27 cellular contexts compared by ENCODE assay signal in genomic region chr3:29429055-29429454, GRCh38.
A peak's percentile ranks its signal among the peaks of the same experiment; 100 is the strongest.
DNase-seq lines count a peak whose midpoint lies in the region; ATAC-seq, FAIRE-seq and TF ChIP-seq lines count a peak whose summit lies in the region.
"Had no signal": no experiment of that assay in that cellular context is flagged by ENCODE, and none has a peak within 500 bp of the region (broad histone marks: within the 10 kb centered on the region; RNA-seq: fewer than 3 reads in every experiment).

No MANE protein-coding gene starts in this region.

- H3K36me3 ChIP-seq in HepG2 (replicated peaks in 1 of 2; ENCODE audit: control insufficient read depth in 1 of 2, insufficient read depth in 2 of 2, low read length in 2 of 2) (no peaks in the 10 kb centered on the region), right lobe of liver (no peaks in the 10 kb centered on the region), astrocyte (ENCODE audit: insufficient read depth, low read length) (no peaks in the 10 kb centered on the region), trophoblast cell (ENCODE audit: control insufficient read depth in 1 of 2, insufficient read depth in 2 of 2, low read length in 2 of 2) (no peaks in the 10 kb centered on the region), endodermal cell (ENCODE audit: control insufficient read depth, insufficient read depth, low read length) (no peaks in the 10 kb centered on the region)
- H3K36me3 ChIP-seq: Peyer's patch had no signal

- ATAC-seq in HepG2 (no peak), right lobe of liver (no peak), GM19328 (IDR thresholded peaks at IDR 0.05; ENCODE audit: unreplicated experiment) (no peak)

- no peak overlapping the region for H4K8ac ChIP-seq in trophoblast cell (ENCODE audit: low read depth, low read length)

- peak overlapping the region; percentile 24 for H3K27ac Mint-ChIP-seq in astrocyte (ENCODE audit: unreplicated experiment)
- no peak overlapping the region for H3K27ac Mint-ChIP-seq in endodermal cell
- H3K27ac Mint-ChIP-seq: CD8-positive, alpha-beta memory T cell; HFFc6 had no signal

- WGBS in HepG2 (ENCODE audit: low lambda C conversion rate) = 4% methylated on average over 2 of the region's 2 CpGs
- 7% methylated on average over 2 of the region's 2 CpGs for WGBS in right lobe of liver (ENCODE audit: insufficient coverage, low coverage, low lambda C conversion rate, missing lambda C conversion rate)
- no CpG with 5 or more reads among the region's 2 CpGs for WGBS in trophoblast cell (ENCODE audit: extremely low coverage, insufficient coverage, insufficient read length)
- WGBS in endodermal cell (ENCODE audit: insufficient coverage in 1 of 2, insufficient read length in 1 of 2), 2 experiments = 82% methylated on average over 2 of the region's 2 CpGs; no CpG with 5 or more reads in 1 of the 2 experiments

- H3K9me3 Mint-ChIP-seq in astrocyte (ENCODE audit: unreplicated experiment) = no peaks in the 10 kb centered on the region
- no peaks in the 10 kb centered on the region for H3K9me3 Mint-ChIP-seq in endodermal cell
- H3K9me3 Mint-ChIP-seq: H9, HFFc6 had no signal

- TF ChIP-seq POLR2A in HepG2 (IDR thresholded peaks at IDR 0.05; ENCODE audit: insufficient read depth in 1 of 2, low read depth in 2 of 2, low read length in 2 of 2) (no peak), right lobe of liver (IDR thresholded peaks at IDR 0.05) (no peak)

- CTCF ChIA-PET in HepG2 (lab: Yijun Ruan, JAX; ENCODE audit: low intra/inter-chr PET ratio, low total read pairs) = no interaction called here

- no peak for FAIRE-seq in HepG2 (lab: Jason Lieb, UNC)
- FAIRE-seq in astrocyte (lab: Jason Lieb, UNC) = no peak
- FAIRE-seq: GM19239 had no signal

- H3K4me2 ChIP-seq in HepG2 (ENCODE audit: low read depth, low read length) (no peak overlapping the region), astrocyte (ENCODE audit: low read length) (no peak overlapping the region), trophoblast cell (ENCODE audit: low read length) (no peak overlapping the region)

- H3K27me3 Mint-ChIP-seq in astrocyte (ENCODE audit: low read depth, unreplicated experiment) = no peaks in the 10 kb centered on the region
- peaks cover 4% of the 10 kb centered on the region for H3K27me3 Mint-ChIP-seq in endodermal cell (ENCODE audit: insufficient read depth)
- H3K27me3 Mint-ChIP-seq: CD8-positive, alpha-beta memory T cell had no signal

- no peak overlapping the region for H2AK5ac ChIP-seq in trophoblast cell (ENCODE audit: low read length)

- H3K27ac ChIP-seq in HepG2 (ENCODE audit: extremely low read length, insufficient read depth, low read length) = no peak overlapping the region
- no peak overlapping the region for H3K27ac ChIP-seq in right lobe of liver
- no peak overlapping the region for H3K27ac ChIP-seq in astrocyte (ENCODE audit: low read depth, low read length)
- H3K27ac ChIP-seq in trophoblast cell (ENCODE audit: low read depth, low read length) = no peak overlapping the region
- H3K27ac ChIP-seq in endodermal cell (ENCODE audit: low read depth, low read length) = no peak overlapping the region
- H3K27ac ChIP-seq: C4-2B, HL-60, Peyer's patch had no signal

- H3K4me1 Mint-ChIP-seq in astrocyte (ENCODE audit: low read depth, unreplicated experiment) (peaks cover 25% of the 10 kb centered on the region), endodermal cell (peaks cover 12% of the 10 kb centered on the region)
- H3K4me1 Mint-ChIP-seq: CD8-positive, alpha-beta memory T cell had no signal

- TF ChIP-seq CTCF in HepG2 (CRISPR knock-in tag; IDR thresholded peaks at IDR 0.05) = no peak
- no peak for TF ChIP-seq CTCF in right lobe of liver (IDR thresholded peaks at IDR 0.05)
- TF ChIP-seq CTCF in astrocyte (IDR thresholded peaks at IDR 0.05; ENCODE audit: insufficient read depth, low read depth, low read length) = no peak
- TF ChIP-seq CTCF in endodermal cell (conservative IDR thresholded peaks at IDR 0.05) = no peak

- no peak overlapping the region for H3K14ac ChIP-seq in trophoblast cell (ENCODE audit: low read length)

- no peak overlapping the region for H2AFZ ChIP-seq in HepG2 (ENCODE audit: low read length)
- no peak overlapping the region for H2AFZ ChIP-seq in astrocyte (ENCODE audit: low read depth, low read length)
- H2AFZ ChIP-seq in trophoblast cell (ENCODE audit: insufficient read depth, low read length, poor library complexity) = no peak overlapping the region

- no TSS peak for BruUV-seq in HepG2 (replicated peaks; lab: Mats Ljungman, UMichigan)

- H3K36me3 Mint-ChIP-seq in astrocyte (ENCODE audit: low read depth, unreplicated experiment) (peaks cover 2% of the 10 kb centered on the region), endodermal cell (ENCODE audit: low read depth) (no peaks in the 10 kb centered on the region)
- H3K36me3 Mint-ChIP-seq: CD8-positive, alpha-beta memory T cell had no signal

- H2BK5ac ChIP-seq in trophoblast cell (ENCODE audit: low read depth, low read length, poor library complexity) = no peak overlapping the region

- H3K4ac ChIP-seq in trophoblast cell (ENCODE audit: low read depth, low read length) = no peak overlapping the region

- no peak overlapping the region for H3K23ac ChIP-seq in trophoblast cell (ENCODE audit: low read length)

- no peak overlapping the region for H3K9ac ChIP-seq in HepG2 (ENCODE audit: insufficient read depth, low read depth, low read length)
- no peak overlapping the region for H3K9ac ChIP-seq in astrocyte (ENCODE audit: low read length)
- H3K9ac ChIP-seq in trophoblast cell (ENCODE audit: low read length) = no peak overlapping the region
- no peak overlapping the region for H3K9ac ChIP-seq in endodermal cell (ENCODE audit: extremely low read depth, low read length, poor library complexity, severe bottlenecking)

- DNase-seq in HepG2 (ENCODE audit: low spot score) (no peak), right lobe of liver (no peak), astrocyte (ENCODE audit: low read depth) (no peak), trophoblast cell (no peak), DMS114 treated with DMSO at 0.1 percent for 48 hours (lab: John Stamatoyannopoulos, UW; ENCODE audit: unreplicated experiment) (no peak), hippocampal formation (lab: John Stamatoyannopoulos, UW) (no peak), endodermal cell (no peak)
- DNase-seq: 8988T; AML-193; Calu3; CD8-positive, alpha-beta memory T cell; GDM1; H9; HFFc6; KG1; NCI-H1092 treated with DMSO at 0.1 percent for 48 hours; NCI-H146; NCI-H2029; NCI-H226; NCI-H510A treated with DMSO at 0.1 percent for 48 hours; NCI-H774; NK-92 treated with Interleukin-12 subunit alpha and Interleukin-12 subunit beta, amount 100 ng/mL, for 24 hours; Peyer's patch had no signal

- H3K4me3 Mint-ChIP-seq in astrocyte (ENCODE audit: unreplicated experiment) = no peak overlapping the region
- H3K4me3 Mint-ChIP-seq in endodermal cell = no peak overlapping the region
- H3K4me3 Mint-ChIP-seq: CD8-positive, alpha-beta memory T cell; H9; HFFc6 had no signal

- in situ Hi-C loops in HepG2 (cut with HindIII; ENCODE audit: extremely low pct_ligation_motif_present, low pct_unique_long_range_greater_than_20kb) = no loop called here

- no peak overlapping the region for H2BK120ac ChIP-seq in trophoblast cell (ENCODE audit: insufficient read depth, low read length, poor library complexity)

- H3K18ac ChIP-seq in trophoblast cell (ENCODE audit: low read length) = no peak overlapping the region

- no peak for TF ChIP-seq EP300 in HepG2 (IDR thresholded peaks at IDR 0.05; ENCODE audit: low read depth in 2 of 2, low read length in 2 of 2)
- no peak for TF ChIP-seq EP300 in HepG2 (CRISPR knock-in tag; IDR thresholded peaks at IDR 0.05; ENCODE audit: borderline replicate concordance)

- POLR2A ChIA-PET in HepG2 (lab: Yijun Ruan, JAX) = no interaction called here

- H4K20me1 ChIP-seq in HepG2 (ENCODE audit: insufficient read depth, low read length) (no peaks in the 10 kb centered on the region), astrocyte (ENCODE audit: insufficient read depth, low read length) (no peaks in the 10 kb centered on the region)

- H3K27me3 ChIP-seq in HepG2 (ENCODE audit: control insufficient read depth in 1 of 2, insufficient read depth in 2 of 2, low read length in 2 of 2) = no peaks in the 10 kb centered on the region
- no peaks in the 10 kb centered on the region for H3K27me3 ChIP-seq in right lobe of liver
- no peaks in the 10 kb centered on the region for H3K27me3 ChIP-seq in astrocyte (ENCODE audit: insufficient read depth, low read length)
- H3K27me3 ChIP-seq in trophoblast cell (ENCODE audit: insufficient read depth, low read length) = no peaks in the 10 kb centered on the region
- H3K27me3 ChIP-seq in endodermal cell (ENCODE audit: control insufficient read depth, insufficient read depth, low read length, poor library complexity, severe bottlenecking) = peaks cover 5% of the 10 kb centered on the region
- H3K27me3 ChIP-seq: Peyer's patch had no signal

- H3K79me2 ChIP-seq in HepG2 (ENCODE audit: insufficient read depth, low read length) (no peaks in the 10 kb centered on the region), astrocyte (ENCODE audit: insufficient read depth, low read length) (peaks cover 51% of the 10 kb centered on the region), trophoblast cell (ENCODE audit: control insufficient read depth, insufficient read depth, low read length, poor library complexity) (peaks cover 1% of the 10 kb centered on the region)

- H3K4me1 ChIP-seq in HepG2 (ENCODE audit: insufficient read depth, low read length) = no peaks in the 10 kb centered on the region
- no peaks in the 10 kb centered on the region for H3K4me1 ChIP-seq in right lobe of liver
- peaks cover 12% of the 10 kb centered on the region for H3K4me1 ChIP-seq in astrocyte (ENCODE audit: insufficient read depth, low read length)
- peaks cover 2 to 3% of the 10 kb centered on the region in 2 experiments for H3K4me1 ChIP-seq in trophoblast cell (ENCODE audit: control insufficient read depth in 1 of 2, insufficient read depth in 2 of 2, low read length in 2 of 2)
- no peaks in the 10 kb centered on the region for H3K4me1 ChIP-seq in endodermal cell (ENCODE audit: control insufficient read depth, insufficient read depth, low read length)
- H3K4me1 ChIP-seq: Peyer's patch had no signal

- TF ChIP-seq RAD21 in HepG2 (CRISPR knock-in tag; IDR thresholded peaks at IDR 0.05) = no peak

- intact Hi-C loops in HepG2 (cut with micrococcal nuclease; ENCODE audit: unreplicated experiment) = no loop called here
- intact Hi-C loops in right lobe of liver (cut with DNase I) = no loop called here

- no peak overlapping the region for H3K4me3 ChIP-seq in HepG2 (replicated peaks in 1 of 3; ENCODE audit: insufficient read depth in 1 of 3, low read depth in 2 of 3, low read length in 3 of 3)
- no peak overlapping the region for H3K4me3 ChIP-seq in right lobe of liver
- no peak overlapping the region for H3K4me3 ChIP-seq in astrocyte (ENCODE audit: insufficient read depth, low read depth, low read length)
- H3K4me3 ChIP-seq in trophoblast cell (ENCODE audit: low read depth, low read length) = no peak overlapping the region
- H3K4me3 ChIP-seq in endodermal cell (ENCODE audit: low read length) = no peak overlapping the region
- H3K4me3 ChIP-seq: Peyer's patch had no signal

- H4K91ac ChIP-seq in trophoblast cell (ENCODE audit: low read depth, low read length) = no peak overlapping the region

- H2BK12ac ChIP-seq in trophoblast cell (ENCODE audit: low read length) = peak overlapping the region; percentile 78

- H3K9me3 ChIP-seq in HepG2 (ENCODE audit: low read length) (no peaks in the 10 kb centered on the region), right lobe of liver (no peaks in the 10 kb centered on the region), astrocyte (ENCODE audit: insufficient read depth, low read depth, low read length) (no peaks in the 10 kb centered on the region), trophoblast cell (ENCODE audit: insufficient read depth, low read depth, low read length) (no peaks in the 10 kb centered on the region), endodermal cell (ENCODE audit: control insufficient read depth, low read length) (no peaks in the 10 kb centered on the region)
- H3K9me3 ChIP-seq: Peyer's patch had no signal

- H3K79me1 ChIP-seq in trophoblast cell (ENCODE audit: low read length) = peaks cover 10% of the 10 kb centered on the region

- H4K12ac ChIP-seq in trophoblast cell (ENCODE audit: low read depth, low read length) = no peak overlapping the region
